Comparison of ENCODE assay signal across 2 cellular contexts in genomic region chr6:104227502-104227901, GRCh38.
A peak's percentile ranks its signal among the peaks of the same experiment; 100 is the strongest.
TF ChIP-seq lines count a peak whose summit lies in the region.

No MANE protein-coding gene starts in this region.

TF ChIP-seq in liver, 16 proteins besides CTCF, POLR2A, EP300 and RAD21 (continued from another document):
- TF ChIP-seq HNF4G (IDR thresholded peaks at IDR 0.05): no peak
- peak; percentile 54 for TF ChIP-seq SP1 (IDR thresholded peaks at IDR 0.05)
- TF ChIP-seq FOXA2 (IDR thresholded peaks at IDR 0.05): no peak
- peak in 1 of 2 donors; percentile 3 for TF ChIP-seq RXRA (IDR thresholded peaks at IDR 0.05)
- TF ChIP-seq JUND (IDR thresholded peaks at IDR 0.05): no peak
- TF ChIP-seq MAX (IDR thresholded peaks at IDR 0.05): no peak
- TF ChIP-seq NR2F2 (IDR thresholded peaks at IDR 0.05): no peak
- TF ChIP-seq REST (IDR thresholded peaks at IDR 0.05): no peak
- no peak for TF ChIP-seq EGR1 (IDR thresholded peaks at IDR 0.05; ENCODE audit: low read depth in 2 of 2)

TF ChIP-seq in HepG2, 621 proteins besides CTCF, POLR2A, EP300 and RAD21 (continued from another document):
- TF ChIP-seq MYC (CRISPR knock-in tag; IDR thresholded peaks at IDR 0.05; ENCODE audit: borderline replicate concordance): no peak
- TF ChIP-seq ZNF562 (CRISPR knock-in tag; IDR thresholded peaks at IDR 0.05; ENCODE audit: borderline replicate concordance): no peak
- TF ChIP-seq ZNF143 (CRISPR knock-in tag; IDR thresholded peaks at IDR 0.05): no peak
- TF ChIP-seq GABPA (IDR thresholded peaks at IDR 0.05; ENCODE audit: low read depth, low read length): no peak
- TF ChIP-seq GABPA (CRISPR knock-in tag; IDR thresholded peaks at IDR 0.05; ENCODE audit: low read depth): no peak
- TF ChIP-seq ZNF496 (CRISPR knock-in tag; IDR thresholded peaks at IDR 0.05; ENCODE audit: insufficient replicate concordance): no peak
- no peak for TF ChIP-seq RXRA (CRISPR knock-in tag; IDR thresholded peaks at IDR 0.05)
- TF ChIP-seq RNF219 (CRISPR knock-in tag; IDR thresholded peaks at IDR 0.05): no peak
- TF ChIP-seq ZNF20 (CRISPR knock-in tag; IDR thresholded peaks at IDR 0.05): no peak
- TF ChIP-seq ETV6 (CRISPR knock-in tag; conservative IDR thresholded peaks at IDR 0.05): no peak
